In the genomic region with DNA sequence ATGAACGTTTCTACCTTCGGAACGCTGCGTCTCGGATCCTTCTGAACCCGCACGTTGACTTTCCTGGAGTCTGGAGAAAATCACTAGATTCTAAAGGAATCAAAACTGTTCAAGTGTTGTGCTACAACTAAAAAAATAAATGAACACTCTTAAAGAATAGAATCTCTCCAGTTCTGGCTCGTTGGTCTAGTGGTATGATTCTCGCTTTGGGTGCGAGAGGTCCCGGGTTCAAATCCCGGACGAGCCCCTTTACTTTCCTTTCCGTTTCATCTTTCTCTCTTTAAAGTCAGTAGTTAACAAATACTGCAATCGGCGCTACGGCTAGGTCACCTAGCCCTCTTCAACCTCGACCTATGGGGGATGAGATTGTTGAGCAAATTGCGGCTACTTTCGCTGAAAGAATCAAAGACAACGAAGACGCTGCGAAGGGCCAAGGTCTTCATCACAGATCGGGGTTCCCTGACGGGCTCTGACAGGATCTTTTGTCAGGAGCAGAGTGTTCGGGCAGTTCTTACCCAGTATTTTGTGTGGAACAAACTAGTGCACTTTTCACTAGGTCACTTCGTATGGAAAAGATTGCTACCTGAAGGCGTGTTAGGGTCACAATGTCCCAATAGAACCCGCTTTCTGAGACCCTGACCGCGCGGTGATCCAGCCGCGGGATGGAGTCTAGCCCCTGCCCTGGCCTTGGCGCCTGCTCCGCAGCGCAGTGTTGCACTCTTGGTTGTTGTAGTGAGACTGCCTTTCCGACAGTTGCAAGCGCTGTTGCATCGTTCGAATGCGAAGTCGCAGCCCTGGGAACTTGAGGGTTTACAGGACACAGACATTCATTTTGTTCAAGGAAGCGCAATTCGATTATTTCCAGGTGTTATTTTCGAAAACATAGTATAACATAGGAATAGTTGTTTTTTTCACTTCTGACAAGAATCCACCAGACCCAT, we compare ENCODE assay signal across 8 cellular contexts. TPM values are rescaled to one million over a fixed set of nuclear protein-coding genes. Genes with fewer than 3 reads are reported as not detected.
A peak's percentile ranks its signal among the peaks of the same experiment; 100 is the strongest.
DNase-seq lines count a peak whose midpoint lies in the region; ATAC-seq and TF ChIP-seq lines count a peak whose summit lies in the region.

No MANE protein-coding gene starts in this region.

- peaks cover 4% of the 10 kb centered on the region for H3K4me1 ChIP-seq in HAP-1

- peaks cover 26% of the 10 kb centered on the region for H3K4me1 Mint-ChIP-seq in T-helper 17 cell
- peaks cover 20% of the 10 kb centered on the region for H3K4me1 Mint-ChIP-seq in MCF 10A (ENCODE audit: insufficient read depth, unreplicated experiment)

- H3K9me3 Mint-ChIP-seq in MCF 10A (ENCODE audit: unreplicated experiment), result no peaks in the 10 kb centered on the region

- H3K27me3 ChIP-seq in HAP-1 (ENCODE audit: low read depth) (peaks cover 10% of the 10 kb centered on the region), MG63 (no peaks in the 10 kb centered on the region; the same call in none of the 2 replicates)

- CTCF ChIA-PET in MCF 10A (lab: Yijun Ruan, JAX), result interaction anchor here (0.6 to 2.3 kb wide), 8 partner anchors 19 to 409 kb away, joined by 3 to 13 read pairs (median 5); a partner anchor contains a TSS

- H3K9me3 ChIP-seq in HAP-1 (no peaks in the 10 kb centered on the region), MG63 (no peaks in the 10 kb centered on the region), T-helper 17 cell (ENCODE audit: control insufficient read depth, low read length, poor library complexity, severe bottlenecking) (no peaks in the 10 kb centered on the region)

- H3K36me3 ChIP-seq in HAP-1 (replicated peaks) (no peaks in the 10 kb centered on the region), MG63 (no peaks in the 10 kb centered on the region)

- no peak for TF ChIP-seq CTCF in MCF 10A (IDR thresholded peaks at IDR 0.05; ENCODE audit: unreplicated experiment)

- POLR2A ChIA-PET in MCF 10A (lab: Yijun Ruan, JAX), result interaction anchor here (2.4 to 6.8 kb wide), 3 partner anchors 20 to 50 kb away, joined by 14 to 123 read pairs (median 28); a partner anchor contains a TSS

- ATAC-seq in T-helper 17 cell, result peak; percentile 68

- in situ Hi-C loops in HAP-1 (cut with MboI; ENCODE audit: low sequenced_read_pairs), result loop anchor here (5.0 kb wide), 1 partner anchor 49 kb away; a partner anchor contains a TSS

- peaks cover 55% of the 10 kb centered on the region for H3K27me3 Mint-ChIP-seq in T-helper 17 cell
- H3K27me3 Mint-ChIP-seq in MCF 10A (ENCODE audit: insufficient read depth, unreplicated experiment), result no peaks in the 10 kb centered on the region

- H3K36me3 Mint-ChIP-seq in T-helper 17 cell (ENCODE audit: low read depth), result peaks cover 3% of the 10 kb centered on the region
- H3K36me3 Mint-ChIP-seq in MCF 10A (ENCODE audit: insufficient read depth, unreplicated experiment), result peaks cover 22% of the 10 kb centered on the region

- intact Hi-C loops in MCF 10A (cut with micrococcal nuclease), result loop anchor here (5.0 kb wide), 1 partner anchor 339 kb away; no protein-coding TSS in a partner anchor

- peak overlapping the region; percentile 86 for H3K4me3 Mint-ChIP-seq in T-helper 17 cell
- H3K4me3 Mint-ChIP-seq in MCF 10A (ENCODE audit: unreplicated experiment), result peak overlapping the region; percentile 74

- no TSS peak for BruUV-seq in MCF 10A (replicated peaks; lab: Mats Ljungman, UMichigan)

- H3K4me3 ChIP-seq in HAP-1 (peak overlapping the region; percentile 53), MG63 (peak overlapping the region; percentile 55)

- DNase-seq in ELR (ENCODE audit: low read depth), result peak; percentile 86
- DNase-seq in HAP-1 (ENCODE audit: low spot score in 2 of 2), result peak; percentile 75 to 88
- peak; percentile 82 for DNase-seq in MG63
- no peak for DNase-seq in T-helper 17 cell
- peak; percentile 82 for DNase-seq in MCF 10A (ENCODE audit: unreplicated experiment)
- peak; percentile 93 for DNase-seq in iris pigment epithelial cell (ENCODE audit: low read depth)
- DNase-seq in stimulated activated CD4-positive, alpha-beta T cell treated with anti-CD3 and anti-CD28 coated beads, Interleukin-12 subunit alpha, Interleukin-12 subunit beta, amount 100 ng/mL, for 48 hours (ENCODE audit: low read depth in 2 of 3, low spot score in 1 of 3), result peak; percentile 54 to 70 (median 67)
- no peak for DNase-seq in Ammon's horn (ENCODE audit: low spot score)

- H3K27ac Mint-ChIP-seq in T-helper 17 cell, result peak overlapping the region; percentile 92
- peak overlapping the region; percentile 48 for H3K27ac Mint-ChIP-seq in MCF 10A (ENCODE audit: low read depth, unreplicated experiment)

RNA-seq across cellular contexts. Expression of a gene that starts 8.4 kb away (rescaled TPM):
- total RNA-seq in MG63 (2014; rRNA removed; shearing (Covaris generic); ENCODE audit: low replicate concordance), result not detected in 2 replicates
- total RNA-seq in T-helper 17 cell, result not detected
- total RNA-seq in MCF 10A (2022), result not detected in 2 replicates

RNA-seq across cellular contexts. Expression of a gene that starts 41.9 kb away (rescaled TPM):
- not detected in 2 replicates for total RNA-seq in MG63 (2014; rRNA removed; shearing (Covaris generic); ENCODE audit: low replicate concordance)
- not detected for total RNA-seq in T-helper 17 cell
- total RNA-seq in MCF 10A (2022), result not detected in 2 replicates

RNA-seq across cellular contexts. Expression of a gene that starts 45.3 kb away (rescaled TPM):
- not detected in 2 replicates for total RNA-seq in MG63 (2014; rRNA removed; shearing (Covaris generic); ENCODE audit: low replicate concordance)
- total RNA-seq in T-helper 17 cell (not detected), MCF 10A (2022) (not detected in 2 replicates)

RNA-seq across cellular contexts. Expression of a gene that starts 51.3 kb away (rescaled TPM):
- 2.3 and 6.1 TPM in 2 replicates for total RNA-seq in MG63 (2014; rRNA removed; shearing (Covaris generic); ENCODE audit: low replicate concordance)
- total RNA-seq in T-helper 17 cell (under 1 TPM in 1 of 2 donors, not detected in 1; 0.63 TPM), MCF 10A (2022) (1.2 and 2.4 TPM in 2 replicates)

RNA-seq across cellular contexts. Expression of a gene that starts 55.5 kb away (rescaled TPM):
- 0.42 and 3.2 TPM in 2 replicates for total RNA-seq in MG63 (2014; rRNA removed; shearing (Covaris generic); ENCODE audit: low replicate concordance)
- total RNA-seq in T-helper 17 cell (under 1 TPM in 1 of 2 donors, not detected in 1; 0.40 TPM), MCF 10A (2022) (1.7 and 3.6 TPM in 2 replicates)

Comparison
In these comparisons a context has a peak if more than half of its experiments do, and no peak if none do; other contexts are left out.
1. DNase-seq: peak in ELR (single experiment), HAP-1 (2 of 2), MG63 (single experiment), MCF 10A (single experiment), iris pigment epithelial cell (single experiment) and stimulated activated CD4-positive, alpha-beta T cell treated with anti-CD3 and anti-CD28 coated beads, Interleukin-12 subunit alpha, Interleukin-12 subunit beta, amount 100 ng/mL, for 48 hours (3 of 3); none in T-helper 17 cell (0 of 3) and Ammon's horn (single experiment).